ENCODE assay signal across 18 cellular contexts in the genomic region with DNA sequence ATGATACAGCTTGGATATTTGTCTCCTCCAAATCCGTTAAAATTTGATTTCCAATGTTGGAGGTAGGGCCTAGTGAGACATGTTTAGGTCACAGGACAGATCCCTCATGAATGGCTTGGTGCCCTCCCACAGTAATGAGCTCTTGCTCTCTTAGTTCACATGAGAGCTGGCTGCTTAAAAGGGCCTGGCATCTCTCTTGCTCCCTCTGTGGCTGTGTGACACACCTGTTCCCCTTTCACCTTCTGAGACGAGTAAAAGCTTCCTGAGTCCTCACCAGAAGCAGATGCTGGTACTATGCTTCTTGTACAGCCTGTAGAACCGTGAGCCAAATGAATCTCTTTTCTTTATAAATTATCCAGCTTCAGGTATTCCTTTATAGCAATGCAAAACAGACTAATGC. TPM values are rescaled to one million over a fixed set of nuclear protein-coding genes. Genes with fewer than 3 reads are reported as not detected.
A peak's percentile ranks its signal among the peaks of the same experiment; 100 is the strongest.
DNase-seq lines count a peak whose midpoint lies in the region; ATAC-seq and TF ChIP-seq lines count a peak whose summit lies in the region.
"Had no signal": no experiment of that assay in that cellular context is flagged by ENCODE, and none has a peak within 500 bp of the region (broad histone marks: within the 10 kb centered on the region; RNA-seq: fewer than 3 reads in every experiment).

No MANE protein-coding gene starts in this region.

- intact Hi-C loops in colonic mucosa (cut with DNase I) (no loop called here), prostate gland (cut with DNase I) (no loop called here)

- TF ChIP-seq CTCF in GM06990 (IDR thresholded peaks at IDR 0.05; ENCODE audit: insufficient read depth, low read length, poor library complexity, severe bottlenecking) (peak; percentile 3), colonic mucosa (IDR thresholded peaks at IDR 0.05) (no peak), prostate gland (IDR thresholded peaks at IDR 0.05) (no peak)

- no peak for TF ChIP-seq POLR2A in prostate gland (IDR thresholded peaks at IDR 0.05)

- H3K36me3 ChIP-seq in GM06990 (ENCODE audit: control insufficient read depth, insufficient read depth, low read length), result no peaks in the 10 kb centered on the region
- H3K36me3 ChIP-seq in colonic mucosa, result no peaks in the 10 kb centered on the region
- no peaks in the 10 kb centered on the region for H3K36me3 ChIP-seq in prostate gland
- H3K36me3 ChIP-seq: Peyer's patch, uterus had no signal

- ATAC-seq in GM21526 (IDR thresholded peaks at IDR 0.05; ENCODE audit: low FRiP score, unreplicated experiment), result no peak
- no peak for ATAC-seq in HG03439 (IDR thresholded peaks at IDR 0.05; ENCODE audit: unreplicated experiment)
- ATAC-seq: HepG2 had no signal

- H3K4me3 ChIP-seq in GM06990 (replicated peaks; ENCODE audit: low read depth, low read length) (no peak overlapping the region), colonic mucosa (no peak overlapping the region), prostate gland (no peak overlapping the region)
- H3K4me3 ChIP-seq: Peyer's patch, uterus had no signal

- H3K27ac ChIP-seq in colonic mucosa, result peak overlapping the region; percentile 94
- H3K27ac ChIP-seq in prostate gland, result peak overlapping the region; percentile 33 to 99

- H3K27me3 ChIP-seq in GM06990 (replicated peaks; ENCODE audit: control insufficient read depth, insufficient read depth, low read length), result no peaks in the 10 kb centered on the region
- H3K27me3 ChIP-seq in colonic mucosa, result no peaks in the 10 kb centered on the region
- H3K27me3 ChIP-seq in prostate gland (replicated peaks; ENCODE audit: insufficient read depth), result no peaks in the 10 kb centered on the region
- H3K27me3 ChIP-seq: Peyer's patch, uterus had no signal

- H3K4me1 ChIP-seq in colonic mucosa (peaks cover 13% of the 10 kb centered on the region), prostate gland (replicated peaks) (peaks cover 5% of the 10 kb centered on the region)

- H3K9me3 ChIP-seq in colonic mucosa (no peaks in the 10 kb centered on the region), prostate gland (no peaks in the 10 kb centered on the region)
- H3K9me3 ChIP-seq: Peyer's patch, uterus had no signal

- H3K9ac ChIP-seq in colonic mucosa (ENCODE audit: low read depth in 2 of 2, low read length in 2 of 2), result peak overlapping the region in 1 of 2 donors; percentile 12

- 62% methylated on average over 3 of the region's 3 CpGs for WGBS in prostate gland

- DNase-seq in NCI-H748 (lab: John Stamatoyannopoulos, UW; ENCODE audit: unreplicated experiment) (peak; percentile 20), NCI-H748 treated with DMSO at 0.1 percent for 48 hours (lab: John Stamatoyannopoulos, UW) (no peak), GM06990 (ENCODE audit: extremely low read depth, insufficient read length) (no peak), colonic mucosa (no peak), prostate gland (ENCODE audit: low spot score) (no peak), 8988T (no peak)
- DNase-seq: activated CD8-positive, alpha-beta memory T cell treated with anti-CD3 and anti-CD28 coated beads, Interleukin-2, amount 50 U/mL, for 4 hours; GF-D8; GOT3; NCI-H1105 treated with DMSO at 0.1 percent for 48 hours; NCI-H446 treated with DMSO at 0.1 percent for 48 hours; Peyer's patch; uterus had no signal

RNA-seq across cellular contexts. Expression of gene VPS37C, which starts 3.5 kb away (rescaled TPM):
- total RNA-seq in colonic mucosa (10 to 100 TPM; 26.8 to 35.4 TPM), prostate gland (10 to 100 TPM; 32.2 to 38.8 TPM)

RNA-seq across cellular contexts. Expression of gene PGA3, which starts 45.6 kb away (rescaled TPM):
- under 1 TPM in 1 of 2 donors, not detected in 1; 0.35 TPM for total RNA-seq in colonic mucosa
- under 1 TPM in 1 of 2 donors, not detected in 1; 0.77 TPM for total RNA-seq in prostate gland
- total RNA-seq: chondrocyte, HepG2, Peyer's patch, pulmonary artery endothelial cell had no signal

RNA-seq across cellular contexts. Expression of gene CD5, which starts 55.5 kb away (rescaled TPM):
- total RNA-seq in colonic mucosa (1 to 10 TPM; 2.1 to 2.4 TPM), prostate gland (under 1 TPM; 0.18 to 0.91 TPM)
- total RNA-seq: chondrocyte, HepG2, pulmonary artery endothelial cell had no signal
